ENCODE assay signal across 1 cellular context in the genomic region with DNA sequence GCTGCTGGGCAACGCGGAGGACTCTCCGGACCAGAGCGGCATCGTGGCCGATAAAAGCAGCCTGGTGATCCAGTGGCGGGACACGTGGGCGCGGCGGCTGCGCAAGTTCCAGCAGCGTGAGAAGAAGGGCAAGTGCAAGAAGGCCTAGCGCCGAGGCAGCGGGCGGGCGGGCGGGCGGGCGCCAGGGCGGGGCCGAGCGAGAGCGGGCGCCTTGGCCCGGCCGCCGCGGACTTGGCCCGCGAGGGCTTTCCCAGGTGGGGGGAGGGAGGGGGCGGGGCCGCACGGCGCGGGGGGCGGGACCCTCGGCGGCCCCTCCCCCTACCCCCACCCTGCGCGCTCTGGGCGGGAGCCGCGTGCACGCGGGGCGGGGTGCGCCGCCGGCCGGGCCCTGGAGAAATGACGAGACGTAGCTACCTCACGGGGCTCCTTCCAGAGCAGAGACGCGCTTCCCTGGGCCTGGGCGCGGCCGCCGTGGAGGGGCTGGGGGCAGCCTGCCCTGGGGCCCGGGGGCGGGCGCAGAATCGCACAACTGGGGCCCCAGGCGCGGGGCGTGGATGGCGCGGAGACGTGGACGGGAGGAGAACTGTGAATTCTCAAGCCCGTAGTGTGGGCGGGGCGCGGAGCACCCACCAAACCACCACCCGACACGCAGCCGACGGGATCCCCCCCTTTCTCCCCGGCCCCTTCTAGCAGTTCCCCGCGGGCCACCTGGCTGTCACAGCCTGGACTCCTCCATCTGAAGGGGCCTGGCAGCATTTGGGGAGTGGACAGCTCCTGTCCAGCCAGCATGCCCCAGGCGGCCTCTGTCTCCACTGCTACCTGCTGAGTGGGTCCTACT.
A peak's percentile ranks its signal among the peaks of the same experiment; 100 is the strongest.
TF ChIP-seq lines count a peak whose summit lies in the region.

No MANE protein-coding gene starts in this region.

TF ChIP-seq in K562, 482 proteins besides CTCF, POLR2A, EP300 and RAD21 (continued from another document):
- TF ChIP-seq, protein P1, sequence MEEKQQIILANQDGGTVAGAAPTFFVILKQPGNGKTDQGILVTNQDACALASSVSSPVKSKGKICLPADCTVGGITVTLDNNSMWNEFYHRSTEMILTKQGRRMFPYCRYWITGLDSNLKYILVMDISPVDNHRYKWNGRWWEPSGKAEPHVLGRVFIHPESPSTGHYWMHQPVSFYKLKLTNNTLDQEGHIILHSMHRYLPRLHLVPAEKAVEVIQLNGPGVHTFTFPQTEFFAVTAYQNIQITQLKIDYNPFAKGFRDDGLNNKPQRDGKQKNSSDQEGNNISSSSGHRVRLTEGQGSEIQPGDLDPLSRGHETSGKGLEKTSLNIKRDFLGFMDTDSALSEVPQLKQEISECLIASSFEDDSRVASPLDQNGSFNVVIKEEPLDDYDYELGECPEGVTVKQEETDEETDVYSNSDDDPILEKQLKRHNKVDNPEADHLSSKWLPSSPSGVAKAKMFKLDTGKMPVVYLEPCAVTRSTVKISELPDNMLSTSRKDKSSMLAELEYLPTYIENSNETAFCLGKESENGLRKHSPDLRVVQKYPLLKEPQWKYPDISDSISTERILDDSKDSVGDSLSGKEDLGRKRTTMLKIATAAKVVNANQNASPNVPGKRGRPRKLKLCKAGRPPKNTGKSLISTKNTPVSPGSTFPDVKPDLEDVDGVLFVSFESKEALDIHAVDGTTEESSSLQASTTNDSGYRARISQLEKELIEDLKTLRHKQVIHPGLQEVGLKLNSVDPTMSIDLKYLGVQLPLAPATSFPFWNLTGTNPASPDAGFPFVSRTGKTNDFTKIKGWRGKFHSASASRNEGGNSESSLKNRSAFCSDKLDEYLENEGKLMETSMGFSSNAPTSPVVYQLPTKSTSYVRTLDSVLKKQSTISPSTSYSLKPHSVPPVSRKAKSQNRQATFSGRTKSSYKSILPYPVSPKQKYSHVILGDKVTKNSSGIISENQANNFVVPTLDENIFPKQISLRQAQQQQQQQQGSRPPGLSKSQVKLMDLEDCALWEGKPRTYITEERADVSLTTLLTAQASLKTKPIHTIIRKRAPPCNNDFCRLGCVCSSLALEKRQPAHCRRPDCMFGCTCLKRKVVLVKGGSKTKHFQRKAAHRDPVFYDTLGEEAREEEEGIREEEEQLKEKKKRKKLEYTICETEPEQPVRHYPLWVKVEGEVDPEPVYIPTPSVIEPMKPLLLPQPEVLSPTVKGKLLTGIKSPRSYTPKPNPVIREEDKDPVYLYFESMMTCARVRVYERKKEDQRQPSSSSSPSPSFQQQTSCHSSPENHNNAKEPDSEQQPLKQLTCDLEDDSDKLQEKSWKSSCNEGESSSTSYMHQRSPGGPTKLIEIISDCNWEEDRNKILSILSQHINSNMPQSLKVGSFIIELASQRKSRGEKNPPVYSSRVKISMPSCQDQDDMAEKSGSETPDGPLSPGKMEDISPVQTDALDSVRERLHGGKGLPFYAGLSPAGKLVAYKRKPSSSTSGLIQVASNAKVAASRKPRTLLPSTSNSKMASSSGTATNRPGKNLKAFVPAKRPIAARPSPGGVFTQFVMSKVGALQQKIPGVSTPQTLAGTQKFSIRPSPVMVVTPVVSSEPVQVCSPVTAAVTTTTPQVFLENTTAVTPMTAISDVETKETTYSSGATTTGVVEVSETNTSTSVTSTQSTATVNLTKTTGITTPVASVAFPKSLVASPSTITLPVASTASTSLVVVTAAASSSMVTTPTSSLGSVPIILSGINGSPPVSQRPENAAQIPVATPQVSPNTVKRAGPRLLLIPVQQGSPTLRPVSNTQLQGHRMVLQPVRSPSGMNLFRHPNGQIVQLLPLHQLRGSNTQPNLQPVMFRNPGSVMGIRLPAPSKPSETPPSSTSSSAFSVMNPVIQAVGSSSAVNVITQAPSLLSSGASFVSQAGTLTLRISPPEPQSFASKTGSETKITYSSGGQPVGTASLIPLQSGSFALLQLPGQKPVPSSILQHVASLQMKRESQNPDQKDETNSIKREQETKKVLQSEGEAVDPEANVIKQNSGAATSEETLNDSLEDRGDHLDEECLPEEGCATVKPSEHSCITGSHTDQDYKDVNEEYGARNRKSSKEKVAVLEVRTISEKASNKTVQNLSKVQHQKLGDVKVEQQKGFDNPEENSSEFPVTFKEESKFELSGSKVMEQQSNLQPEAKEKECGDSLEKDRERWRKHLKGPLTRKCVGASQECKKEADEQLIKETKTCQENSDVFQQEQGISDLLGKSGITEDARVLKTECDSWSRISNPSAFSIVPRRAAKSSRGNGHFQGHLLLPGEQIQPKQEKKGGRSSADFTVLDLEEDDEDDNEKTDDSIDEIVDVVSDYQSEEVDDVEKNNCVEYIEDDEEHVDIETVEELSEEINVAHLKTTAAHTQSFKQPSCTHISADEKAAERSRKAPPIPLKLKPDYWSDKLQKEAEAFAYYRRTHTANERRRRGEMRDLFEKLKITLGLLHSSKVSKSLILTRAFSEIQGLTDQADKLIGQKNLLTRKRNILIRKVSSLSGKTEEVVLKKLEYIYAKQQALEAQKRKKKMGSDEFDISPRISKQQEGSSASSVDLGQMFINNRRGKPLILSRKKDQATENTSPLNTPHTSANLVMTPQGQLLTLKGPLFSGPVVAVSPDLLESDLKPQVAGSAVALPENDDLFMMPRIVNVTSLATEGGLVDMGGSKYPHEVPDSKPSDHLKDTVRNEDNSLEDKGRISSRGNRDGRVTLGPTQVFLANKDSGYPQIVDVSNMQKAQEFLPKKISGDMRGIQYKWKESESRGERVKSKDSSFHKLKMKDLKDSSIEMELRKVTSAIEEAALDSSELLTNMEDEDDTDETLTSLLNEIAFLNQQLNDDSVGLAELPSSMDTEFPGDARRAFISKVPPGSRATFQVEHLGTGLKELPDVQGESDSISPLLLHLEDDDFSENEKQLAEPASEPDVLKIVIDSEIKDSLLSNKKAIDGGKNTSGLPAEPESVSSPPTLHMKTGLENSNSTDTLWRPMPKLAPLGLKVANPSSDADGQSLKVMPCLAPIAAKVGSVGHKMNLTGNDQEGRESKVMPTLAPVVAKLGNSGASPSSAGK (IDR thresholded peaks at IDR 0.05), result peak; percentile 30; the same call in 1 of the 2 replicates
- TF ChIP-seq TAF1 (IDR thresholded peaks at IDR 0.05; ENCODE audit: control insufficient read depth, extremely low read depth, insufficient read depth, low read length, severe bottlenecking) (no peak), CHD4 (IDR thresholded peaks at IDR 0.05; ENCODE audit: insufficient read depth, insufficient replicate concordance, low read depth, low read length, poor library complexity, severe bottlenecking) (no peak), L3MBTL2 (IDR thresholded peaks at IDR 0.05) (peak; percentile 29; the same call in 1 of the 2 replicates), ZNF695 (CRISPR knock-in tag; IDR thresholded peaks at IDR 0.05) (no peak), ZFX (CRISPR knock-in tag; IDR thresholded peaks at IDR 0.05) (peak; percentile 33; the same call in 1 of the 2 replicates)
- TF ChIP-seq, protein P2, sequence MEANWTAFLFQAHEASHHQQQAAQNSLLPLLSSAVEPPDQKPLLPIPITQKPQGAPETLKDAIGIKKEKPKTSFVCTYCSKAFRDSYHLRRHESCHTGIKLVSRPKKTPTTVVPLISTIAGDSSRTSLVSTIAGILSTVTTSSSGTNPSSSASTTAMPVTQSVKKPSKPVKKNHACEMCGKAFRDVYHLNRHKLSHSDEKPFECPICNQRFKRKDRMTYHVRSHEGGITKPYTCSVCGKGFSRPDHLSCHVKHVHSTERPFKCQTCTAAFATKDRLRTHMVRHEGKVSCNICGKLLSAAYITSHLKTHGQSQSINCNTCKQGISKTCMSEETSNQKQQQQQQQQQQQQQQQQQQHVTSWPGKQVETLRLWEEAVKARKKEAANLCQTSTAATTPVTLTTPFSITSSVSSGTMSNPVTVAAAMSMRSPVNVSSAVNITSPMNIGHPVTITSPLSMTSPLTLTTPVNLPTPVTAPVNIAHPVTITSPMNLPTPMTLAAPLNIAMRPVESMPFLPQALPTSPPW (CRISPR knock-in tag; IDR thresholded peaks at IDR 0.05), result peak; percentile 81
- TF ChIP-seq, protein P3, sequence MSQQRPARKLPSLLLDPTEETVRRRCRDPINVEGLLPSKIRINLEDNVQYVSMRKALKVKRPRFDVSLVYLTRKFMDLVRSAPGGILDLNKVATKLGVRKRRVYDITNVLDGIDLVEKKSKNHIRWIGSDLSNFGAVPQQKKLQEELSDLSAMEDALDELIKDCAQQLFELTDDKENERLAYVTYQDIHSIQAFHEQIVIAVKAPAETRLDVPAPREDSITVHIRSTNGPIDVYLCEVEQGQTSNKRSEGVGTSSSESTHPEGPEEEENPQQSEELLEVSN (IDR thresholded peaks at IDR 0.05; ENCODE audit: borderline replicate concordance in 1 of 2, extremely low read depth in 1 of 2, insufficient read depth in 1 of 2, insufficient read length in 1 of 2, low read depth in 1 of 2, low read length in 1 of 2, poor library complexity in 1 of 2, severe bottlenecking in 1 of 2), result peak in 1 of 2 experiments; percentile 92
